9 cellular contexts compared by ENCODE assay signal in genomic region chr22:41238570-41239442, GRCh38. TPM values are rescaled to one million over a fixed set of nuclear protein-coding genes. Genes with fewer than 3 reads are reported as not detected.
DNase-seq lines count a peak whose midpoint lies in the region; ATAC-seq and TF ChIP-seq lines count a peak whose summit lies in the region.
"Had no signal": no experiment of that assay in that cellular context is flagged by ENCODE, and none has a peak within 500 bp of the region (broad histone marks: within the 10 kb centered on the region; RNA-seq: fewer than 3 reads in every experiment).

No MANE protein-coding gene starts in this region.

- peaks cover 11% of the 10 kb centered on the region for H3K4me1 Mint-ChIP-seq in activated CD4-positive, alpha-beta memory T cell treated with anti-CD3 and anti-CD28 coated beads for 36 hours (ENCODE audit: low read depth)

- H3K27ac ChIP-seq in GM23248 (no peak overlapping the region), gastroesophageal sphincter (peak overlapping the region in 3 of 4 donors; percentile 2 to 67 (median 61)), skin epidermis (peak overlapping the region in 10 of 21 experiments; percentile 28 to 75 (median 60))

- CTCF ChIA-PET in activated CD4-positive, alpha-beta memory T cell treated with anti-CD3 and anti-CD28 coated beads for 36 hours (lab: Charles Lee) = interaction anchor here (0.6 to 3.6 kb wide), 16 partner anchors 9 to 740 kb away, joined by 3 to 139 read pairs (median 6); partner anchors contain the start of gene RBX1

- H3K4me3 ChIP-seq in GM23248 = no peak overlapping the region
- H3K4me3 ChIP-seq in gastroesophageal sphincter = peak overlapping the region in 1 of 2 donors; percentile 61
- H3K4me3 ChIP-seq in skin epidermis = peak overlapping the region in 5 of 7 experiments; percentile 41 to 66 (median 47)

- no peak for TF ChIP-seq CTCF in gastroesophageal sphincter (IDR thresholded peaks at IDR 0.05)

- no peak overlapping the region for H3K27ac Mint-ChIP-seq in activated CD4-positive, alpha-beta memory T cell treated with anti-CD3 and anti-CD28 coated beads for 36 hours

- peaks cover 2% of the 10 kb centered on the region for H3K36me3 Mint-ChIP-seq in activated CD4-positive, alpha-beta memory T cell treated with anti-CD3 and anti-CD28 coated beads for 36 hours

- H3K27me3 Mint-ChIP-seq in activated CD4-positive, alpha-beta memory T cell treated with anti-CD3 and anti-CD28 coated beads for 36 hours = no peaks in the 10 kb centered on the region

- in situ Hi-C loops in GM23248 (cut with MboI) = no loop called here

- TF ChIP-seq POLR2A in gastroesophageal sphincter (IDR thresholded peaks at IDR 0.05) = no peak

- no peaks in the 10 kb centered on the region for H3K4me1 ChIP-seq in GM23248 (ENCODE audit: insufficient read depth)
- peaks cover 0 to 31% (median 7%) of the 10 kb centered on the region in 3 donors for H3K4me1 ChIP-seq in gastroesophageal sphincter

- 94 to 96% methylated on average over 30 to 31 of the region's 32 CpGs for WGBS in GM23248 (ENCODE audit: low coverage in 1 of 2, low lambda C conversion rate in 2 of 2, missing lambda C conversion rate in 2 of 2), 2 experiments
- WGBS in gastroesophageal sphincter (ENCODE audit: low coverage in 1 of 2), 2 donors = 83 to 100% methylated on average over 1 to 7 of the region's 32 CpGs

- peak overlapping the region; percentile 44 for H3K4me3 Mint-ChIP-seq in activated CD4-positive, alpha-beta memory T cell treated with anti-CD3 and anti-CD28 coated beads for 36 hours

- H3K79me2 ChIP-seq in GM23248 (ENCODE audit: insufficient read depth) = no peaks in the 10 kb centered on the region

- no peak for TF ChIP-seq EP300 in gastroesophageal sphincter (IDR thresholded peaks at IDR 0.05)

- H3K9me2 ChIP-seq in GM23248 (ENCODE audit: insufficient read depth) = no peaks in the 10 kb centered on the region

- H4K20me1 ChIP-seq in GM23248 (ENCODE audit: insufficient read depth) = no peaks in the 10 kb centered on the region

- no peak overlapping the region for H3K9ac ChIP-seq in GM23248

- ATAC-seq in gastroesophageal sphincter = no peak
- ATAC-seq in GM19455 (IDR thresholded peaks at IDR 0.05; ENCODE audit: unreplicated experiment) = no peak

- H3K27me3 ChIP-seq in GM23248 (replicated peaks; ENCODE audit: insufficient read depth) (no peaks in the 10 kb centered on the region), gastroesophageal sphincter (no peaks in the 10 kb centered on the region)

- DNase-seq in GM23248 (no peak), NCI-H1092 treated with DMSO at 0.1 percent for 48 hours (lab: John Stamatoyannopoulos, UW) (no peak)
- DNase-seq in activated CD4-positive, alpha-beta memory T cell treated with anti-CD3 and anti-CD28 coated beads for 36 hours = no peak
- DNase-seq in central memory CD4-positive, alpha-beta T cell = no peak
- DNase-seq: activated CD4-positive, alpha-beta T cell treated with anti-CD3 and anti-CD28 coated beads, Interleukin-2, amount 50 U/mL, for 4 hours had no signal

- H3K9me3 ChIP-seq in GM23248 (ENCODE audit: low read depth) = no peaks in the 10 kb centered on the region
- no peaks in the 10 kb centered on the region for H3K9me3 ChIP-seq in gastroesophageal sphincter

- POLR2A ChIA-PET in activated CD4-positive, alpha-beta memory T cell treated with anti-CD3 and anti-CD28 coated beads for 36 hours (lab: Charles Lee) = interaction anchor here (0.9 kb wide), 1 partner anchor 21 kb away, joined by 3 read pairs; no protein-coding TSS in a partner anchor

- H2AFZ ChIP-seq in GM23248 = peak overlapping the region; percentile 68; the same call in 1 of the 2 replicates

- peaks cover 4% of the 10 kb centered on the region; the same call in 1 of the 2 replicates for H3F3A ChIP-seq in GM23248 (ENCODE audit: insufficient read depth)

- H3K36me3 ChIP-seq in GM23248 (ENCODE audit: low read depth) = no peaks in the 10 kb centered on the region
- H3K36me3 ChIP-seq in gastroesophageal sphincter = no peaks in the 10 kb centered on the region

- intact Hi-C loops in activated CD4-positive, alpha-beta memory T cell treated with anti-CD3 and anti-CD28 coated beads for 36 hours (cut with micrococcal nuclease) = no loop called here

- no peaks in the 10 kb centered on the region for H3K9me3 Mint-ChIP-seq in activated CD4-positive, alpha-beta memory T cell treated with anti-CD3 and anti-CD28 coated beads for 36 hours

- H3K4me2 ChIP-seq in GM23248 (ENCODE audit: unreplicated experiment) = no peak overlapping the region

RNA-seq across cellular contexts. Expression of gene CHADL, which starts 1.9 kb away (rescaled TPM):
- total RNA-seq in GM23248 (2014; rRNA removed; shearing (Covaris generic)) = 0.22 and 1.1 TPM in 2 replicates
- polyA plus RNA-seq in GM23248 (2016; fragmentation: Nextera tagmentation; extraction: Ambion mirVana) = 0.30 and 0.88 TPM in 2 replicates
- total RNA-seq in activated CD4-positive, alpha-beta memory T cell treated with anti-CD3 and anti-CD28 coated beads for 36 hours = under 1 TPM; 0.12 to 0.21 TPM
- total RNA-seq in gastroesophageal sphincter = 10 to 100 TPM in 1 of 4 donors, 1 to 10 TPM in 3; 5.9 to 12.6 (median 7.4) TPM
- total RNA-seq: HT1080 had no signal

RNA-seq across cellular contexts. Expression of gene L3MBTL2, which starts 33.7 kb away (rescaled TPM):
- total RNA-seq in GM23248 (2014; rRNA removed; shearing (Covaris generic)) = 19.1 and 24.1 TPM in 2 replicates
- 16.8 and 16.9 TPM in 2 replicates for polyA plus RNA-seq in GM23248 (2016; fragmentation: Nextera tagmentation; extraction: Ambion mirVana)
- 10 to 100 TPM; 27.3 to 31.0 TPM for total RNA-seq in activated CD4-positive, alpha-beta memory T cell treated with anti-CD3 and anti-CD28 coated beads for 36 hours
- total RNA-seq in gastroesophageal sphincter = 10 to 100 TPM; 11.9 to 27.5 (median 21.6) TPM

RNA-seq across cellular contexts. Expression of gene RANGAP1, which starts 47.2 kb away (rescaled TPM):
- 73.5 and 79.2 TPM in 2 replicates for total RNA-seq in GM23248 (2014; rRNA removed; shearing (Covaris generic))
- polyA plus RNA-seq in GM23248 (2016; fragmentation: Nextera tagmentation; extraction: Ambion mirVana) = 52.3 and 54.6 TPM in 2 replicates
- total RNA-seq in activated CD4-positive, alpha-beta memory T cell treated with anti-CD3 and anti-CD28 coated beads for 36 hours = 100 to 1,000 TPM; 154 to 156 TPM
- total RNA-seq in gastroesophageal sphincter = 10 to 100 TPM; 47.9 to 91.5 (median 59.1) TPM
